In the genomic region with DNA sequence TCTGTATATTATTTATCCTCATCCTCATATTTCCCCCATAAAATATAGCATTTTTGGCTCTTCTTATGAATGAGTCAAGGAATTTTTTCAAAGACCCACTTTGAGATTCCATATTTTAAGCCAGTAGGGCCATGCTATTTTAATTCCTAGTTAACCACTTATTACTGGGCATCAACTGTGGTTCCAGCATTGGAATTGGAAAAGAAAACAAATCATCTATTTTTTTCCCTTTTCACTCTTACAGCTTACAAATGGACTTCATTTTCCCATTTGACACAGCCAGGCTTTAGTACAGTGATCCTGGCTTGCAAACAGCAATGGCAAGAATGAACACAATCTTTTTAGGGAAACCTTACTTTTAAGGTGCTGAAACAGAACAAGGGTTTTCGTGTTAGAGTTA, we compare ENCODE assay signal across 24 cellular contexts. TPM values are rescaled to one million over a fixed set of nuclear protein-coding genes. Genes with fewer than 3 reads are reported as not detected.
DNase-seq lines count a peak whose midpoint lies in the region; TF ChIP-seq lines count a peak whose summit lies in the region.
"Had no signal": no experiment of that assay in that cellular context is flagged by ENCODE, and none has a peak within 500 bp of the region (broad histone marks: within the 10 kb centered on the region; RNA-seq: fewer than 3 reads in every experiment).

No MANE protein-coding gene starts in this region.

- H3K36me3 ChIP-seq in ACC112 (ENCODE audit: insufficient read depth, low read length), result no peaks in the 10 kb centered on the region
- H3K36me3 ChIP-seq in osteoblast (ENCODE audit: insufficient read depth, low read length), result no peaks in the 10 kb centered on the region
- H3K36me3 ChIP-seq in left ventricle myocardium inferior, result no peaks in the 10 kb centered on the region
- H3K36me3 ChIP-seq: SJSA1 had no signal

- H3K27ac ChIP-seq in ACC112 (ENCODE audit: low read depth, low read length) (peak overlapping the region; percentile 77), osteoblast (ENCODE audit: low read depth, low read length) (peak overlapping the region; percentile 17), left ventricle myocardium inferior (replicated peaks) (no peak overlapping the region)
- H3K27ac ChIP-seq: C4-2B, SJSA1 had no signal

- H3K4me1 ChIP-seq in ACC112 (ENCODE audit: control insufficient read depth, insufficient read depth, low read length, unreplicated experiment) (peaks cover 35% of the 10 kb centered on the region), osteoblast (ENCODE audit: insufficient read depth, low read length) (peaks cover 31% of the 10 kb centered on the region), left ventricle myocardium inferior (no peaks in the 10 kb centered on the region)
- H3K4me1 ChIP-seq: SJSA1 had no signal

- H3K9me3 ChIP-seq in osteoblast (ENCODE audit: low read depth, low read length) (no peaks in the 10 kb centered on the region), left ventricle myocardium inferior (replicated peaks) (peaks cover 8% of the 10 kb centered on the region)
- H3K9me3 ChIP-seq: SJSA1 had no signal

- no peaks in the 10 kb centered on the region for H4K20me1 ChIP-seq in osteoblast (ENCODE audit: insufficient read depth, low read length)

- no peaks in the 10 kb centered on the region for H3K9me3 Mint-ChIP-seq in HFFc6
- peaks cover 2% of the 10 kb centered on the region for H3K9me3 Mint-ChIP-seq in glutamatergic neuron (ENCODE audit: unreplicated experiment)
- H3K9me3 Mint-ChIP-seq: CD8-positive, alpha-beta T cell had no signal

- H3K27me3 Mint-ChIP-seq in HFFc6 (ENCODE audit: insufficient read depth), result no peaks in the 10 kb centered on the region
- H3K27me3 Mint-ChIP-seq in glutamatergic neuron (ENCODE audit: unreplicated experiment), result no peaks in the 10 kb centered on the region

- peak overlapping the region; percentile 49 for H3K4me2 ChIP-seq in osteoblast (ENCODE audit: insufficient read depth, low read length)

- intact Hi-C loops in left ventricle myocardium inferior (cut with micrococcal nuclease), result no loop called here

- H3K36me3 Mint-ChIP-seq in HFFc6 (ENCODE audit: low read depth) (no peaks in the 10 kb centered on the region), glutamatergic neuron (ENCODE audit: unreplicated experiment) (no peaks in the 10 kb centered on the region)
- H3K36me3 Mint-ChIP-seq: CD8-positive, alpha-beta T cell had no signal

- no peak overlapping the region for H3K27ac Mint-ChIP-seq in HFFc6
- H3K27ac Mint-ChIP-seq in glutamatergic neuron (ENCODE audit: unreplicated experiment), result no peak overlapping the region
- H3K27ac Mint-ChIP-seq: B cell; CD8-positive, alpha-beta T cell had no signal

- H3K4me3 ChIP-seq in ACC112 (ENCODE audit: low read depth, low read length) (peak overlapping the region; percentile 52; the same call in 1 of the 2 replicates), astrocyte of the spinal cord (ENCODE audit: low read depth, low read length) (no peak overlapping the region), osteoblast (ENCODE audit: insufficient read depth, low read length) (no peak overlapping the region), left ventricle myocardium inferior (no peak overlapping the region)
- H3K4me3 ChIP-seq: SJSA1 had no signal

- H3K4me3 Mint-ChIP-seq in HFFc6, result 0 out of 2 replicates have a peak overlapping the region, but pooled peaks have one; percentile 13
- no peak overlapping the region for H3K4me3 Mint-ChIP-seq in glutamatergic neuron (ENCODE audit: unreplicated experiment)
- H3K4me3 Mint-ChIP-seq: B cell; CD8-positive, alpha-beta T cell had no signal

- TF ChIP-seq CTCF in HFFc6 (IDR thresholded peaks at IDR 0.05) (no peak), astrocyte of the spinal cord (IDR thresholded peaks at IDR 0.05; ENCODE audit: low read depth, low read length) (no peak), osteoblast (IDR thresholded peaks at IDR 0.05; ENCODE audit: extremely low read depth, low read depth, low read length) (no peak), glutamatergic neuron (IDR thresholded peaks at IDR 0.05; ENCODE audit: partially characterized antibody, unreplicated experiment) (no peak), left ventricle myocardium inferior (IDR thresholded peaks at IDR 0.05; ENCODE audit: borderline replicate concordance) (no peak)

- no peaks in the 10 kb centered on the region for H3K27me3 ChIP-seq in ACC112 (ENCODE audit: insufficient read depth, low read length)
- H3K27me3 ChIP-seq in osteoblast (ENCODE audit: insufficient read depth, low read length), result peaks cover 30% of the 10 kb centered on the region
- H3K27me3 ChIP-seq in left ventricle myocardium inferior (ENCODE audit: low read depth), result no peaks in the 10 kb centered on the region

- in situ Hi-C loops in astrocyte of the spinal cord (cut with HindIII; ENCODE audit: low sequenced_read_pairs), result no loop called here

- peak; percentile 14 for DNase-seq in HFFc6
- DNase-seq in astrocyte of the spinal cord (ENCODE audit: low read depth, low spot score), result peak; percentile 52
- DNase-seq in osteoblast (ENCODE audit: insufficient read length, low spot score, missing footprints), result peak; percentile 62
- DNase-seq in glutamatergic neuron, result no peak
- DNase-seq in DMS79 treated with DMSO at 0.1 percent for 48 hours (lab: John Stamatoyannopoulos, UW), result no peak
- no peak for DNase-seq in left ventricle myocardium inferior
- no peak for DNase-seq in activated CD4-positive, alpha-beta T cell treated with anti-CD3 and anti-CD28 coated beads for 48 hours
- DNase-seq: CD8-positive, alpha-beta T cell; DMS 273 treated with DMSO at 0.1 percent for 48 hours; DMS79; Karpas-422; NCI-H1092 treated with DMSO at 0.1 percent for 48 hours; NCI-H1436; NCI-H187; NCI-H2081 treated with DMSO at 0.1 percent for 48 hours; NCI-H2171; NCI-H345; NCI-H510A treated with DMSO at 0.1 percent for 48 hours; NCI-H774 had no signal

- no peaks in the 10 kb centered on the region for H3K79me2 ChIP-seq in ACC112 (ENCODE audit: control insufficient read depth, insufficient read depth, low read length, unreplicated experiment)
- H3K79me2 ChIP-seq in osteoblast (ENCODE audit: insufficient read depth, low read length), result no peaks in the 10 kb centered on the region

- H2AFZ ChIP-seq in ACC112 (ENCODE audit: low read length, unreplicated experiment) (peak overlapping the region; percentile 74), osteoblast (ENCODE audit: low read length) (no peak overlapping the region)

- H3K4me1 Mint-ChIP-seq in HFFc6 (ENCODE audit: low read depth), result peaks cover 48% of the 10 kb centered on the region
- H3K4me1 Mint-ChIP-seq in glutamatergic neuron (ENCODE audit: low read depth, unreplicated experiment), result peaks cover 2% of the 10 kb centered on the region

RNA-seq across cellular contexts. Expression of gene PLCL2, which starts 19.4 kb away (rescaled TPM):
- 1 to 10 TPM; 3.9 to 6.4 (median 5.7) TPM for total RNA-seq in HFFc6 (2021; fragmentation: NEBNext Ultra II Directional; extraction: Animal tissue kit (Norgen Biotek cat#: 25700))
- total RNA-seq in osteoblast (5.1 and 6.5 TPM in 2 replicates), glutamatergic neuron (ENCODE audit: unreplicated experiment) (71.1 TPM), left ventricle myocardium inferior (48.1 TPM)
- total RNA-seq: HepG2 had no signal

Comparison
In these comparisons a context has a peak if more than half of its experiments do, and no peak if none do; other contexts are left out.
1. DNase-seq: peak in HFFc6 (single experiment), astrocyte of the spinal cord (single experiment) and osteoblast (single experiment); none in glutamatergic neuron (single experiment), DMS79 treated with DMSO at 0.1 percent for 48 hours (single experiment), left ventricle myocardium inferior (single experiment) and activated CD4-positive, alpha-beta T cell treated with anti-CD3 and anti-CD28 coated beads for 48 hours (single experiment).